Comparison of ENCODE assay signal across 17 cellular contexts in genomic region chr7:144378651-144379050, GRCh38. TPM values are rescaled to one million over a fixed set of nuclear protein-coding genes. Genes with fewer than 3 reads are reported as not detected.
"Had no signal": no experiment of that assay in that cellular context is flagged by ENCODE, and none has a peak within 500 bp of the region (broad histone marks: within the 10 kb centered on the region; RNA-seq: fewer than 3 reads in every experiment).

No MANE protein-coding gene starts in this region.

- H3K4me3 Mint-ChIP-seq: activated CD4-positive, alpha-beta T cell treated with anti-CD3 and anti-CD28 coated beads for 36 hours; activated naive CD4-positive, alpha-beta T cell treated with anti-CD3 and anti-CD28 coated beads, Interleukin-2, amount 50 U/mL, for 24 hours; naive B cell; stimulated activated naive CD8-positive, alpha-beta T cell treated with anti-CD3 and anti-CD28 coated beads, Interleukin-15, amount 100 ng/mL, for 72 hours had no signal

- H3K27me3 Mint-ChIP-seq: activated CD4-positive, alpha-beta T cell treated with anti-CD3 and anti-CD28 coated beads for 36 hours; activated naive CD4-positive, alpha-beta T cell treated with anti-CD3 and anti-CD28 coated beads, Interleukin-2, amount 50 U/mL, for 24 hours; naive B cell; stimulated activated naive CD8-positive, alpha-beta T cell treated with anti-CD3 and anti-CD28 coated beads, Interleukin-15, amount 100 ng/mL, for 72 hours had no signal

- ATAC-seq: activated CD4-positive, alpha-beta T cell treated with anti-CD3 and anti-CD28 coated beads for 36 hours; stimulated activated naive CD8-positive, alpha-beta T cell treated with anti-CD3 and anti-CD28 coated beads, Interleukin-15, amount 100 ng/mL, for 72 hours had no signal

- H3K27ac Mint-ChIP-seq: activated CD4-positive, alpha-beta T cell treated with anti-CD3 and anti-CD28 coated beads for 36 hours; activated naive CD4-positive, alpha-beta T cell treated with anti-CD3 and anti-CD28 coated beads, Interleukin-2, amount 50 U/mL, for 24 hours had no signal

- H3K9me3 Mint-ChIP-seq: activated naive CD4-positive, alpha-beta T cell treated with anti-CD3 and anti-CD28 coated beads, Interleukin-2, amount 50 U/mL, for 24 hours; stimulated activated naive CD8-positive, alpha-beta T cell treated with anti-CD3 and anti-CD28 coated beads, Interleukin-15, amount 100 ng/mL, for 72 hours had no signal

- H3K4me3 ChIP-seq: esophagus squamous epithelium, testis had no signal

- H3K4me1 Mint-ChIP-seq: activated CD4-positive, alpha-beta T cell treated with anti-CD3 and anti-CD28 coated beads for 36 hours; activated naive CD4-positive, alpha-beta T cell treated with anti-CD3 and anti-CD28 coated beads, Interleukin-2, amount 50 U/mL, for 24 hours; stimulated activated naive CD8-positive, alpha-beta T cell treated with anti-CD3 and anti-CD28 coated beads, Interleukin-15, amount 100 ng/mL, for 72 hours had no signal

- DNase-seq: activated CD4-positive, alpha-beta T cell treated with anti-CD3 and anti-CD28 coated beads for 36 hours; activated effector memory CD4-positive, alpha-beta T cell treated with Interleukin-2 at 50 U/mL for 16 hours; activated T-cell treated with anti-CD3 and anti-CD28 coated beads, Interleukin-2, amount 50 U/mL, for 1 hour; amniotic stem cell; cerebellar nuclear complex; dermis blood vessel endothelial cell; esophagus squamous epithelium; foreskin melanocyte; naive B cell; stimulated activated CD4-positive, alpha-beta T cell treated with anti-CD3 and anti-CD28 coated beads, Interleukin-4, amount 100 ng/mL, for 24 hours; stimulated activated naive CD8-positive, alpha-beta T cell treated with anti-CD3 and anti-CD28 coated beads, Interleukin-15, amount 100 ng/mL, for 72 hours; testis had no signal

RNA-seq across cellular contexts. Expression of gene NOBOX, which starts 24.8 kb away (rescaled TPM):
- total RNA-seq: activated CD4-positive, alpha-beta T cell treated with anti-CD3 and anti-CD28 coated beads for 36 hours; activated CD8-positive, alpha-beta memory T cell treated with anti-CD3 and anti-CD28 coated beads for 36 hours; dermis blood vessel endothelial cell; esophagus squamous epithelium; lung microvascular endothelial cell; renal cortical epithelial cell; ureter had no signal
